29 cellular contexts compared by ENCODE assay signal in the genomic region with DNA sequence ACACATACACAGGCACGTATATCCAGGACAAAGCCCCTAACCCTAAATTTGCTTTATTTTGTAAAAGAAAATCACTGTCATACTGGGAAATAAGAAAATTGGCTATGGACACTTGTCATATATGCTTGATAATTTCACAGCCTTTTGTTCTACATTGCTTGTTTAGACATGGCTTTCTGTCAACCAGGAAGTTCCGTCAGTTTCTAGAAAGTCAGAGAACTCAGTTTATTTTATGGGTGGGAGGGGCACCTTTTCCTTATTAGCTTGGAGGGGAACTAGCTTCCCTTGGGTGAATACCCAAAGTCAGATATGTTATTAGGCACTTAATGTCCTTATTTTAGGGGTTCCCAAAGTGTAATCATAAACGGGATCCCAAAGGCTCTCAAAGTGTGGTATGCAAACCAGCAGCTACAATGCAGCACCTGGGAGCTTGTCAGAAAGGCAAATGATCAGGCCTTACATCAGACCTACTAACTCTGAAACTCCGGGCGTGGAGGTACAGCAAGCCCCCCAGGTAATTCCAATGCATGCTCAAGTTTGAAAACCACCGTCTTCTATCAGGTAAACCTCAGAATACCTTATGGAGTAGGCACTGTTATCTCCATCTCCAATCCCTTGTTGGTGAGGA. TPM values are rescaled to one million over a fixed set of nuclear protein-coding genes. Genes with fewer than 3 reads are reported as not detected.
DNase-seq lines count a peak whose midpoint lies in the region; ATAC-seq, FAIRE-seq and TF ChIP-seq lines count a peak whose summit lies in the region.
"Had no signal": no experiment of that assay in that cellular context is flagged by ENCODE, and none has a peak within 500 bp of the region (broad histone marks: within the 10 kb centered on the region; RNA-seq: fewer than 3 reads in every experiment).

No MANE protein-coding gene starts in this region.

- H3K9me2 ChIP-seq in OCI-LY1 (ENCODE audit: low read depth, low read length), result no peaks in the 10 kb centered on the region
- H3K9me2 ChIP-seq: SK-N-SH had no signal

- peak overlapping the region; percentile 64 for H3K4me3 ChIP-seq in OCI-LY1 (ENCODE audit: low read depth, low read length, poor library complexity, severe bottlenecking)
- no peak overlapping the region for H3K4me3 ChIP-seq in GM12878
- H3K4me3 ChIP-seq: GM23248, Peyer's patch had no signal

- peaks cover 20% of the 10 kb centered on the region; the same call in 1 of the 2 replicates for H3K79me2 ChIP-seq in OCI-LY1 (ENCODE audit: insufficient read depth, low read length)
- H3K79me2 ChIP-seq in GM12878 (ENCODE audit: control insufficient read depth, insufficient read depth, low read length), result no peaks in the 10 kb centered on the region

- POLR2A ChIA-PET in GM12878 (lab: Charles Lee), result no interaction called here

- FAIRE-seq in D721Med (lab: Jason Lieb, UNC) (peak; percentile 61), GM12878 (lab: Jason Lieb, UNC) (no peak), GM12892 (lab: Jason Lieb, UNC) (no peak)

- H3K27ac ChIP-seq in OCI-LY1 (ENCODE audit: low read depth, low read length, poor library complexity, severe bottlenecking), result peak overlapping the region; percentile 98
- no peak overlapping the region for H3K27ac ChIP-seq in GM12878 (ENCODE audit: control insufficient read depth, insufficient read depth)
- H3K27ac ChIP-seq: GM23248, HL-60, KMS-11, Peyer's patch had no signal

- H3K4me1 ChIP-seq in OCI-LY1 (ENCODE audit: insufficient read depth, low read length, severe bottlenecking), result peaks cover 94% of the 10 kb centered on the region
- no peaks in the 10 kb centered on the region for H3K4me1 ChIP-seq in GM12878 (ENCODE audit: control insufficient read depth, insufficient read depth, low read length)
- H3K4me1 ChIP-seq: Peyer's patch had no signal

- RAD21 ChIA-PET in GM12878 (lab: Charles Lee; ENCODE audit: unreplicated experiment), result no interaction called here

- H3K9ac ChIP-seq in OCI-LY1 (ENCODE audit: low read length), result peak overlapping the region; percentile 80
- H3K9ac ChIP-seq in GM12878 (ENCODE audit: control insufficient read depth, insufficient read depth, low read length), result no peak overlapping the region
- H3K9ac ChIP-seq: GM23248, KMS-11, SK-N-SH had no signal

- intact Hi-C loops in GM12878 (cut with micrococcal nuclease; ENCODE audit: unreplicated experiment), result no loop called here

- H4K20me1 ChIP-seq in OCI-LY1 (ENCODE audit: insufficient read depth, low read length), result no peaks in the 10 kb centered on the region
- no peaks in the 10 kb centered on the region for H4K20me1 ChIP-seq in GM12878 (ENCODE audit: control insufficient read depth, insufficient read depth)

- no peak for TF ChIP-seq CTCF in D721Med (IDR thresholded peaks at IDR 0.05; ENCODE audit: insufficient read depth, missing control alignments)
- TF ChIP-seq CTCF in OCI-LY1 (IDR thresholded peaks at IDR 0.05; ENCODE audit: low read length), result no peak
- TF ChIP-seq CTCF in GM12878 (IDR thresholded peaks at IDR 0.05 in 2 of 3, conservative IDR thresholded peaks at IDR 0.05 in 1 of 3; ENCODE audit: control insufficient read depth in 2 of 3, extremely low read depth in 1 of 3, insufficient read depth in 1 of 3, low read depth in 3 of 3, low read length in 3 of 3), result no peak

- H3K4me2 ChIP-seq in OCI-LY1 (ENCODE audit: low read length) (peak overlapping the region; percentile 94), GM12878 (ENCODE audit: control insufficient read depth, insufficient read depth) (no peak overlapping the region)
- H3K4me2 ChIP-seq: KMS-11, SK-N-SH had no signal

- 0 out of 2 replicates have a peak, but pooled peaks cover 7% of the 10 kb centered on the region for H3K36me3 ChIP-seq in OCI-LY1 (ENCODE audit: insufficient read depth, low read length)
- H3K36me3 ChIP-seq in GM12878 (ENCODE audit: control insufficient read depth in 2 of 2, insufficient read depth in 2 of 2, low read length in 1 of 2), result no peaks in the 10 kb centered on the region
- H3K36me3 ChIP-seq: Peyer's patch had no signal

- TF ChIP-seq RAD21 in GM12878 (IDR thresholded peaks at IDR 0.05; ENCODE audit: insufficient read depth, low read depth, low read length), result no peak

- TF ChIP-seq EP300 in GM12878 (IDR thresholded peaks at IDR 0.05; ENCODE audit: borderline replicate concordance in 1 of 2, control insufficient read depth in 1 of 2, low read depth in 2 of 2, low read length in 2 of 2), result no peak

- no peak for TF ChIP-seq POLR2A in GM12878 (IDR thresholded peaks at IDR 0.05; ENCODE audit: low read depth, low read length)
- no peak for TF ChIP-seq POLR2A in GM12892 (IDR thresholded peaks at IDR 0.05; ENCODE audit: low read depth, low read length)

- ATAC-seq in HG02885 (IDR thresholded peaks at IDR 0.05; ENCODE audit: poor library complexity, unreplicated experiment), result peak; percentile 50
- ATAC-seq in GM12878, result no peak
- ATAC-seq: T-helper 17 cell had no signal

- BruUV-seq in GM12878 (replicated peaks; lab: Mats Ljungman, UMichigan), result no TSS peak

- 17% methylated on average over 6 of the region's 6 CpGs for WGBS in GM12878 (ENCODE audit: insufficient coverage, insufficient replicate concordance, low lambda C conversion rate, missing lambda C conversion rate)

- H3F3A ChIP-seq in OCI-LY1 (ENCODE audit: insufficient read depth, low read length), result no peaks in the 10 kb centered on the region

- in situ Hi-C loops in GM12878 (cut with MboI), result no loop called here

- CTCF ChIA-PET in GM12878 (lab: Yijun Ruan, JAX), result no interaction called here

- H3K9me3 ChIP-seq in OCI-LY1 (ENCODE audit: low read length), result no peaks in the 10 kb centered on the region
- no peaks in the 10 kb centered on the region for H3K9me3 ChIP-seq in GM12878 (replicated peaks; ENCODE audit: control insufficient read depth, insufficient read depth, low read length)
- H3K9me3 ChIP-seq: Peyer's patch, SK-N-SH had no signal

- 0 out of 2 replicates have a peak overlapping the region, but pooled peaks have one; percentile 56 for H2AFZ ChIP-seq in OCI-LY1 (ENCODE audit: low read length)
- H2AFZ ChIP-seq in GM12878 (ENCODE audit: control insufficient read depth, low read depth, low read length), result peak overlapping the region; percentile 43; the same call in 1 of the 2 replicates
- H2AFZ ChIP-seq: GM23248 had no signal

- DNase-seq in D721Med (ENCODE audit: insufficient read length, low spot score), result no peak
- DNase-seq in GM12878 (ENCODE audit: low read depth, low spot score), result no peak
- no peak for DNase-seq in H4 (ENCODE audit: low spot score)
- no peak for DNase-seq in GM12892 (ENCODE audit: insufficient read length)
- DNase-seq in NCI-H1694 (lab: John Stamatoyannopoulos, UW), result no peak
- DNase-seq in activated CD8-positive, alpha-beta memory T cell treated with anti-CD3 and anti-CD28 coated beads for 24 hours, result no peak
- DNase-seq: 8988T; ACHN; CD4-positive, CD25-positive, alpha-beta regulatory T cell; GM23248; H9; NCI-H1105; NCI-H1436 treated with DMSO at 0.1 percent for 48 hours; NCI-H1930; NCI-H446; NCI-H524 treated with DMSO at 0.1 percent for 48 hours; OCI-M1; Peyer's patch; SK-N-SH; T-helper 17 cell had no signal

- H3K27me3 ChIP-seq in OCI-LY1 (ENCODE audit: insufficient read depth, low read length) (no peaks in the 10 kb centered on the region), GM12878 (replicated peaks in 1 of 2; ENCODE audit: control insufficient read depth in 2 of 2, insufficient read depth in 2 of 2, low read length in 1 of 2) (no peaks in the 10 kb centered on the region)
- H3K27me3 ChIP-seq: Peyer's patch had no signal

- SMC1A ChIA-PET in GM12878 (lab: Charles Lee; ENCODE audit: uncharacterized antibody, unreplicated experiment), result interaction anchor here (0.7 to 0.9 kb wide), 2 partner anchors 10 to 32 kb away, joined by 3 read pairs; no protein-coding TSS in a partner anchor

TF ChIP-seq in GM12878, 131 proteins besides CTCF, POLR2A, EP300 and RAD21 (continues in another document):
- TF ChIP-seq STAT3 (IDR thresholded peaks at IDR 0.05; ENCODE audit: low read depth, low read length), result no peak
- no peak for TF ChIP-seq SPI1 (IDR thresholded peaks at IDR 0.05; ENCODE audit: borderline replicate concordance, insufficient read depth, low read depth, low read length)
- TF ChIP-seq NFYA (IDR thresholded peaks at IDR 0.05; ENCODE audit: borderline replicate concordance, low read depth, low read length), result no peak

RNA-seq across cellular contexts. Expression of gene CADPS, which starts 50.1 kb away (rescaled TPM):
- total RNA-seq in GM12878 (2013; cell fraction: nucleolus; rRNA removed), result 0.33 TPM in 1 of 2 replicates, not detected in the other
- total RNA-seq in GM12878 (2014; rRNA removed) (not detected in 2 replicates), GM12878 (2014; rRNA removed; fragmentation: Illumina TruSeq; extraction: Trizol) (not detected in 2 replicates), GM12878 (2021) (not detected in 2 replicates)
- polyA plus RNA-seq in GM12878 (2011; ENCODE audit: low read depth), result not detected
- polyA plus RNA-seq in GM12878 (2011; rRNA removed) (0.19 and 0.20 TPM in 2 replicates), GM12878 (2014; fragmentation: Illumina TruSeq; extraction: Trizol) (not detected in 2 replicates), GM12878 (2014; fragmentation: Nextera tagmentation; extraction: Ambion mirVana) (not detected), GM12878 (2014; rRNA removed) (not detected in 2 replicates), GM12878 (2016; fragmentation: Nextera tagmentation; extraction: Ambion mirVana) (not detected)
- polyA plus RNA-seq in GM12878 (2011; cell fraction: cytosol; rRNA removed), result 0.08 and 0.40 TPM in 2 replicates
- 0.12 and 0.28 TPM in 2 replicates for polyA plus RNA-seq in GM12878 (2011; cell fraction: nucleus; rRNA removed)
- 0.07 TPM in 1 of 2 replicates, not detected in the other for polyA plus RNA-seq in GM12878 (2012)
- 0.41 TPM in 1 of 2 replicates, not detected in the other for polyA minus RNA-seq in GM12878 (2011; rRNA and poly(A)+ RNA removed)
- polyA minus RNA-seq in GM12878 (2011; cell fraction: cytosol; rRNA and poly(A)+ RNA removed), result not detected in 2 replicates
- 0.67 TPM in 1 of 2 replicates, not detected in the other for polyA minus RNA-seq in GM12878 (2011; cell fraction: nucleus; rRNA and poly(A)+ RNA removed)
- total RNA-seq in H4 (2014; rRNA removed; shearing (Covaris generic)), result 0.17 TPM in 1 of 2 replicates, not detected in the other
- 0.11 TPM for polyA plus RNA-seq in GM12892 (2012; ENCODE audit: missing spikeins)
- total RNA-seq: CD4-positive, CD25-positive, alpha-beta regulatory T cell; Daoy; G401; M059J; T-helper 17 cell had no signal
- polyA plus RNA-seq: BJ; CD4-positive, CD25-positive, alpha-beta regulatory T cell; IgD-negative memory B cell had no signal
